Comparison of ENCODE assay signal across 8 cellular contexts in genomic region chr15:84748274-84749110, GRCh38. TPM values are rescaled to one million over a fixed set of nuclear protein-coding genes. Genes with fewer than 3 reads are reported as not detected.
DNase-seq lines count a peak whose midpoint lies in the region; ATAC-seq and TF ChIP-seq lines count a peak whose summit lies in the region.

A gene with protein sequence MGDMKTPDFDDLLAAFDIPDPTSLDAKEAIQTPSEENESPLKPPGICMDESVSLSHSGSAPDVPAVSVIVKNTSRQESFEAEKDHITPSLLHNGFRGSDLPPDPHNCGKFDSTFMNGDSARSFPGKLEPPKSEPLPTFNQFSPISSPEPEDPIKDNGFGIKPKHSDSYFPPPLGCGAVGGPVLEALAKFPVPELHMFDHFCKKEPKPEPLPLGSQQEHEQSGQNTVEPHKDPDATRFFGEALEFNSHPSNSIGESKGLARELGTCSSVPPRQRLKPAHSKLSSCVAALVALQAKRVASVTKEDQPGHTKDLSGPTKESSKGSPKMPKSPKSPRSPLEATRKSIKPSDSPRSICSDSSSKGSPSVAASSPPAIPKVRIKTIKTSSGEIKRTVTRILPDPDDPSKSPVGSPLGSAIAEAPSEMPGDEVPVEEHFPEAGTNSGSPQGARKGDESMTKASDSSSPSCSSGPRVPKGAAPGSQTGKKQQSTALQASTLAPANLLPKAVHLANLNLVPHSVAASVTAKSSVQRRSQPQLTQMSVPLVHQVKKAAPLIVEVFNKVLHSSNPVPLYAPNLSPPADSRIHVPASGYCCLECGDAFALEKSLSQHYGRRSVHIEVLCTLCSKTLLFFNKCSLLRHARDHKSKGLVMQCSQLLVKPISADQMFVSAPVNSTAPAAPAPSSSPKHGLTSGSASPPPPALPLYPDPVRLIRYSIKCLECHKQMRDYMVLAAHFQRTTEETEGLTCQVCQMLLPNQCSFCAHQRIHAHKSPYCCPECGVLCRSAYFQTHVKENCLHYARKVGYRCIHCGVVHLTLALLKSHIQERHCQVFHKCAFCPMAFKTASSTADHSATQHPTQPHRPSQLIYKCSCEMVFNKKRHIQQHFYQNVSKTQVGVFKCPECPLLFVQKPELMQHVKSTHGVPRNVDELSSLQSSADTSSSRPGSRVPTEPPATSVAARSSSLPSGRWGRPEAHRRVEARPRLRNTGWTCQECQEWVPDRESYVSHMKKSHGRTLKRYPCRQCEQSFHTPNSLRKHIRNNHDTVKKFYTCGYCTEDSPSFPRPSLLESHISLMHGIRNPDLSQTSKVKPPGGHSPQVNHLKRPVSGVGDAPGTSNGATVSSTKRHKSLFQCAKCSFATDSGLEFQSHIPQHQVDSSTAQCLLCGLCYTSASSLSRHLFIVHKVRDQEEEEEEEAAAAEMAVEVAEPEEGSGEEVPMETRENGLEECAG (N-terminal part only) (plus strand): TSS chr15:84748592. CDS start chr15:84782676, 34,084 bp downstream.

- TF ChIP-seq RAD21 in liver (IDR thresholded peaks at IDR 0.05), result no peak

- DNase-seq in NCI-H82 (lab: John Stamatoyannopoulos, UW), result peak; percentile 74
- DNase-seq in NCI-H82 treated with DMSO at 0.1 percent for 48 hours (lab: John Stamatoyannopoulos, UW; ENCODE audit: unreplicated experiment), result no peak
- peak; percentile 78 for DNase-seq in NCI-H226
- DNase-seq in activated CD4-positive, alpha-beta T cell treated with anti-CD3 and anti-CD28 coated beads, Interleukin-2, amount 50 U/mL, for 1 hour, result peak; percentile 81
- DNase-seq in dermis blood vessel endothelial cell, result peak; percentile 84
- peak; percentile 77 for DNase-seq in stimulated activated CD4-positive, alpha-beta T cell treated with anti-CD3 and anti-CD28 coated beads, Interleukin-4, amount 100 ng/mL, for 4 hours

- H3K4me3 ChIP-seq in liver (ENCODE audit: low read depth in 1 of 3, low read length in 3 of 3), result peak within 1 kb of the TSS; percentile 94 to 95 (median 94)

- H3K9ac ChIP-seq in liver (ENCODE audit: low read depth in 1 of 2, low read length in 2 of 2), result peak within 1 kb of the TSS; percentile 99

- WGBS in liver, result under 1% methylated on average over 125 of the region's 127 CpGs

- peaks cover 13 to 51% (median 38%) of the 10 kb centered on the region in 4 donors for H3K4me1 ChIP-seq in liver (ENCODE audit: control insufficient read depth in 4 of 4, insufficient read depth in 4 of 4, low read length in 3 of 4)

- no peaks in the 10 kb centered on the region for H3K27me3 ChIP-seq in liver (ENCODE audit: control insufficient read depth in 4 of 4, insufficient read depth in 4 of 4, low read length in 3 of 4)

- no peaks in the 10 kb centered on the region for H3K36me3 ChIP-seq in liver (ENCODE audit: control insufficient read depth in 4 of 4, insufficient read depth in 3 of 4, low read depth in 1 of 4, low read length in 3 of 4)

- TF ChIP-seq CTCF in liver (IDR thresholded peaks at IDR 0.05; ENCODE audit: low read depth, low read length, missing input control), result peak; percentile 32

- H3K9me3 ChIP-seq in liver (ENCODE audit: control insufficient read depth in 4 of 4, low read length in 3 of 4), result no peaks in the 10 kb centered on the region

- peak within 1 kb of the TSS; percentile 99 to 100 for H3K27ac ChIP-seq in liver (ENCODE audit: low read depth in 1 of 2, low read length in 2 of 2)

- peak; percentile 45 for ATAC-seq in HG02938 (IDR thresholded peaks at IDR 0.05; ENCODE audit: unreplicated experiment)

TF ChIP-seq in liver, 16 proteins besides CTCF, POLR2A, EP300 and RAD21:
- TF ChIP-seq HNF4G (IDR thresholded peaks at IDR 0.05) (no peak), JUND (IDR thresholded peaks at IDR 0.05) (no peak), HNF4A (conservative IDR thresholded peaks at IDR 0.05) (no peak), REST (IDR thresholded peaks at IDR 0.05) (no peak), EGR1 (IDR thresholded peaks at IDR 0.05; ENCODE audit: low read depth in 2 of 2) (peak in 1 of 2 donors; percentile 49)

RNA-seq across cellular contexts. Expression of the gene that starts here (rescaled TPM):
- total RNA-seq in dermis blood vessel endothelial cell (4.9 and 8.7 TPM in 2 replicates), liver (10 to 100 TPM in 1 of 2 donors, 1 to 10 TPM in 1; 8.5 to 10.6 TPM)
- polyA plus RNA-seq in liver, result 1 to 10 TPM; 4.4 to 6.6 TPM
